29 cellular contexts compared by ENCODE assay signal in genomic region chr4:72933029-72933428, GRCh38.
"Had no signal": no experiment of that assay in that cellular context is flagged by ENCODE, and none has a peak within 500 bp of the region (broad histone marks: within the 10 kb centered on the region; RNA-seq: fewer than 3 reads in every experiment).

No MANE protein-coding gene starts in this region.

- H3K27ac Mint-ChIP-seq: immature natural killer cell; naive thymus-derived CD8-positive, alpha-beta T cell; nephron; stimulated activated effector memory CD8-positive, alpha-beta T cell treated with anti-CD3 and anti-CD28 coated beads, Interleukin-12 subunit alpha, Interleukin-12 subunit beta, amount 100 ng/mL, for 72 hours; stimulated activated naive CD8-positive, alpha-beta T cell treated with anti-CD3 and anti-CD28 coated beads, Interleukin-15, Interleukin-2, amounts not matched to agents 100 ng/mL and 50 ng/mL, for 24 hours had no signal

- FAIRE-seq: pancreas, urothelium cell line had no signal

- H3K36me3 ChIP-seq: left ventricle myocardium inferior, pancreas, prostate gland, suprapubic skin, thoracic aorta, tibial artery, upper lobe of right lung had no signal

- H3K9me3 ChIP-seq: left ventricle myocardium inferior, mucosa of descending colon, pancreas, prostate gland, suprapubic skin, thoracic aorta, tibial artery, upper lobe of right lung had no signal

- H3K27ac ChIP-seq: left ventricle myocardium inferior, pancreas, prostate gland, skin epidermis, suprapubic skin, thoracic aorta, tibial artery, upper lobe of right lung had no signal

- H3K4me3 ChIP-seq: left ventricle myocardium inferior, lung, mucosa of descending colon, pancreas, prostate gland, skin epidermis, suprapubic skin, thoracic aorta, tibial artery, upper lobe of right lung had no signal

- H3K4me1 ChIP-seq: left ventricle myocardium inferior, pancreas, prostate gland, suprapubic skin, tibial artery, upper lobe of right lung had no signal

- H3K4me1 Mint-ChIP-seq: immature natural killer cell; naive thymus-derived CD8-positive, alpha-beta T cell; nephron; neural crest cell; stimulated activated effector memory CD8-positive, alpha-beta T cell treated with anti-CD3 and anti-CD28 coated beads, Interleukin-12 subunit alpha, Interleukin-12 subunit beta, amount 100 ng/mL, for 72 hours had no signal

- DNase-seq: hippocampal formation; immature natural killer cell; islet precursor cell; left ventricle myocardium inferior; midbrain; mucosa of descending colon; naive thymus-derived CD8-positive, alpha-beta T cell; nucleus accumbens; pancreas; posterior cingulate gyrus; retina; right cardiac atrium; stimulated activated CD4-positive, alpha-beta T cell treated with anti-CD3 and anti-CD28 coated beads, Interleukin-12 subunit alpha, Interleukin-12 subunit beta, amount 100 ng/mL, for 4 hours; stimulated activated CD4-positive, alpha-beta T cell treated with anti-CD3 and anti-CD28 coated beads, Interleukin-4, amount 100 ng/mL, for 24 hours; stimulated activated naive CD4-positive, alpha-beta T cell; tibial artery; trophoblast cell; upper lobe of right lung had no signal

- H3K9me3 Mint-ChIP-seq: naive thymus-derived CD8-positive, alpha-beta T cell; nephron; neural crest cell; stimulated activated effector memory CD8-positive, alpha-beta T cell treated with anti-CD3 and anti-CD28 coated beads, Interleukin-12 subunit alpha, Interleukin-12 subunit beta, amount 100 ng/mL, for 72 hours had no signal

- H3K27me3 ChIP-seq: pancreas, suprapubic skin, tibial artery, upper lobe of right lung had no signal

- ATAC-seq: mucosa of descending colon; naive thymus-derived CD8-positive, alpha-beta T cell; pancreas; right cardiac atrium; sciatic nerve; upper lobe of right lung had no signal

- H3K36me3 Mint-ChIP-seq: immature natural killer cell; naive thymus-derived CD8-positive, alpha-beta T cell; stimulated activated effector memory CD8-positive, alpha-beta T cell treated with anti-CD3 and anti-CD28 coated beads, Interleukin-12 subunit alpha, Interleukin-12 subunit beta, amount 100 ng/mL, for 72 hours had no signal

- H3K4me3 Mint-ChIP-seq: immature natural killer cell; naive thymus-derived CD8-positive, alpha-beta T cell; nephron; neural crest cell; stimulated activated effector memory CD8-positive, alpha-beta T cell treated with anti-CD3 and anti-CD28 coated beads, Interleukin-12 subunit alpha, Interleukin-12 subunit beta, amount 100 ng/mL, for 72 hours; stimulated activated naive CD8-positive, alpha-beta T cell treated with anti-CD3 and anti-CD28 coated beads, Interleukin-15, Interleukin-2, amounts not matched to agents 100 ng/mL and 50 ng/mL, for 24 hours had no signal
